Comparison of ENCODE assay signal across 14 cellular contexts in genomic region chr6:25301358-25301757, GRCh38. TPM values are rescaled to one million over a fixed set of nuclear protein-coding genes. Genes with fewer than 3 reads are reported as not detected.
DNase-seq lines count a peak whose midpoint lies in the region; ATAC-seq and TF ChIP-seq lines count a peak whose summit lies in the region.
"Had no signal": no experiment of that assay in that cellular context is flagged by ENCODE, and none has a peak within 500 bp of the region (broad histone marks: within the 10 kb centered on the region; RNA-seq: fewer than 3 reads in every experiment).

No MANE protein-coding gene starts in this region.

- H3K4me3 Mint-ChIP-seq in Calu3 (ENCODE audit: low read depth, unreplicated experiment), result no peak overlapping the region
- no peak overlapping the region for H3K4me3 Mint-ChIP-seq in dendritic cell treated with granulocyte-macrophage colony-stimulating factor and Interleukin-4, amounts not matched to agents 40 ng/mL and 50 ng/mL, for 4 days

- H3K4me1 ChIP-seq in neuronal stem cell (ENCODE audit: control insufficient read depth in 2 of 2, insufficient read depth in 1 of 2, low read depth in 1 of 2, low read length in 2 of 2), result peaks cover 8 to 9% of the 10 kb centered on the region in 2 donors

- H3K4me3 ChIP-seq in neuronal stem cell (ENCODE audit: low read length in 2 of 2), result no peak overlapping the region
- H3K4me3 ChIP-seq: heart left ventricle, SJSA1 had no signal

- no peaks in the 10 kb centered on the region for H3K36me3 ChIP-seq in neuronal stem cell (replicated peaks in 1 of 2; ENCODE audit: control insufficient read depth in 2 of 2, insufficient read depth in 2 of 2, low read length in 2 of 2)
- H3K36me3 ChIP-seq: heart left ventricle, SJSA1 had no signal

- H3K4me2 ChIP-seq in neuronal stem cell (ENCODE audit: insufficient read depth, low read length, poor library complexity, severe bottlenecking), result no peak overlapping the region

- no CpG with 5 or more reads among the region's 3 CpGs for WGBS in neuronal stem cell (ENCODE audit: extremely low coverage in 2 of 2, insufficient read length in 2 of 2, insufficient replicate concordance in 1 of 2), 2 donors

- no peak overlapping the region for H4K8ac ChIP-seq in neuronal stem cell (ENCODE audit: low read depth, low read length)

- peak overlapping the region; percentile 4 for H3K27ac Mint-ChIP-seq in Calu3 (ENCODE audit: unreplicated experiment)
- peak overlapping the region; percentile 55 for H3K27ac Mint-ChIP-seq in dendritic cell treated with granulocyte-macrophage colony-stimulating factor and Interleukin-4, amounts not matched to agents 40 ng/mL and 50 ng/mL, for 4 days

- peak; percentile 53 for ATAC-seq in HG02678 (IDR thresholded peaks at IDR 0.05; ENCODE audit: unreplicated experiment)

- H3K27me3 ChIP-seq in neuronal stem cell (ENCODE audit: control insufficient read depth in 3 of 3, insufficient read depth in 3 of 3, low read depth in 1 of 3, low read length in 3 of 3), result no peaks in the 10 kb centered on the region
- H3K27me3 ChIP-seq: heart left ventricle, SJSA1 had no signal

- H2AFZ ChIP-seq in neuronal stem cell (ENCODE audit: low read length), result no peak overlapping the region

- H2AK5ac ChIP-seq in neuronal stem cell (ENCODE audit: low read depth, low read length), result no peak overlapping the region

- no peak overlapping the region for H2BK15ac ChIP-seq in neuronal stem cell (ENCODE audit: low read length)

- peaks cover 1% of the 10 kb centered on the region for H3K36me3 Mint-ChIP-seq in Calu3 (ENCODE audit: insufficient read depth, unreplicated experiment)
- peaks cover 12% of the 10 kb centered on the region for H3K36me3 Mint-ChIP-seq in dendritic cell treated with granulocyte-macrophage colony-stimulating factor and Interleukin-4, amounts not matched to agents 40 ng/mL and 50 ng/mL, for 4 days (ENCODE audit: low read depth)

- H4K91ac ChIP-seq in neuronal stem cell (ENCODE audit: low read depth, low read length, poor library complexity), result no peak overlapping the region

- H3K27ac ChIP-seq in neuronal stem cell (replicated peaks; ENCODE audit: low read length), result no peak overlapping the region

- no peaks in the 10 kb centered on the region for H3K27me3 Mint-ChIP-seq in Calu3 (ENCODE audit: unreplicated experiment)
- no peaks in the 10 kb centered on the region for H3K27me3 Mint-ChIP-seq in dendritic cell treated with granulocyte-macrophage colony-stimulating factor and Interleukin-4, amounts not matched to agents 40 ng/mL and 50 ng/mL, for 4 days

- H2BK5ac ChIP-seq in neuronal stem cell (ENCODE audit: low read length), result no peak overlapping the region

- CTCF ChIA-PET in Calu3 (lab: Charles Lee), result interaction anchor here (1.9 to 4.2 kb wide), 2 partner anchors 12 to 22 kb away, joined by 5 to 29 read pairs; partner anchors contain the start of gene CARMIL1

- no peak overlapping the region for H2BK120ac ChIP-seq in neuronal stem cell (ENCODE audit: low read depth, low read length)

- H3K4ac ChIP-seq in neuronal stem cell (ENCODE audit: low read length), result no peak overlapping the region

- no peaks in the 10 kb centered on the region for H3K79me1 ChIP-seq in neuronal stem cell (ENCODE audit: low read depth, low read length)

- peaks cover 63% of the 10 kb centered on the region for H3K4me1 Mint-ChIP-seq in Calu3 (ENCODE audit: low read depth, unreplicated experiment)
- H3K4me1 Mint-ChIP-seq in dendritic cell treated with granulocyte-macrophage colony-stimulating factor and Interleukin-4, amounts not matched to agents 40 ng/mL and 50 ng/mL, for 4 days (ENCODE audit: low read depth), result peaks cover 40% of the 10 kb centered on the region

- H3K9me3 ChIP-seq in neuronal stem cell (replicated peaks in 1 of 2; ENCODE audit: control insufficient read depth in 2 of 2, insufficient read depth in 1 of 2, low read depth in 1 of 2, low read length in 2 of 2), result peaks cover 3 to 7% of the 10 kb centered on the region in 2 donors
- H3K9me3 ChIP-seq: heart left ventricle, SJSA1 had no signal

- no peak for TF ChIP-seq CTCF in Calu3 (IDR thresholded peaks at IDR 0.05; ENCODE audit: unreplicated experiment)

- BruUV-seq in Calu3 (replicated peaks; lab: Mats Ljungman, UMichigan), result no TSS peak

- H3K18ac ChIP-seq in neuronal stem cell (ENCODE audit: low read length), result no peak overlapping the region

- no peak overlapping the region for H3K23ac ChIP-seq in neuronal stem cell (ENCODE audit: low read depth, low read length, poor library complexity)

- no peak overlapping the region for H3K9ac ChIP-seq in neuronal stem cell (ENCODE audit: low read depth, low read length, poor library complexity)

- no peaks in the 10 kb centered on the region for H3K9me3 Mint-ChIP-seq in Calu3 (ENCODE audit: low read depth, unreplicated experiment)
- no peaks in the 10 kb centered on the region for H3K9me3 Mint-ChIP-seq in dendritic cell treated with granulocyte-macrophage colony-stimulating factor and Interleukin-4, amounts not matched to agents 40 ng/mL and 50 ng/mL, for 4 days

- no peak for DNase-seq in Calu3
- DNase-seq in NOMO-1 (lab: John Stamatoyannopoulos, UW; ENCODE audit: unreplicated experiment in 2 of 2), result peak; percentile 81 to 96
- DNase-seq in NCI-H2227 treated with DMSO at 0.1 percent for 48 hours (lab: John Stamatoyannopoulos, UW), result no peak
- no peak for DNase-seq in activated T-cell treated with anti-CD3 and anti-CD28 coated beads, Interleukin-2, amount 50 U/mL, for 1 hour
- DNase-seq in neuronal stem cell (ENCODE audit: low spot score), result no peak
- no peak for DNase-seq in COR-L47 (lab: John Stamatoyannopoulos, UW)
- DNase-seq: activated gamma-delta T cell; H7; heart left ventricle; stimulated activated CD4-positive, alpha-beta T cell treated with anti-CD3 and anti-CD28 coated beads, Interleukin-12 subunit alpha, Interleukin-12 subunit beta, amount 100 ng/mL, for 4 hours; stimulated activated CD8-positive, alpha-beta memory T cell treated with anti-CD3 and anti-CD28 coated beads, Interleukin-4, amount 100 ng/mL, for 48 hours had no signal

- intact Hi-C loops in Calu3 (cut with micrococcal nuclease; ENCODE audit: unreplicated experiment), result no loop called here
- intact Hi-C loops in dendritic cell treated with granulocyte-macrophage colony-stimulating factor and Interleukin-4, amounts not matched to agents 40 ng/mL and 50 ng/mL, for 4 days (cut with micrococcal nuclease), result no loop called here

- H2BK12ac ChIP-seq in neuronal stem cell (ENCODE audit: low read length), result no peak overlapping the region

- H3K14ac ChIP-seq in neuronal stem cell (ENCODE audit: low read length), result no peak overlapping the region

RNA-seq across cellular contexts. Expression of gene CARMIL1, which starts 22.2 kb away (rescaled TPM):
- total RNA-seq in Calu3 (2022), result 88.4 and 92.4 TPM in 2 replicates
- 4.4 TPM for polyA plus RNA-seq in neuronal stem cell (2013, experiment 1 of 2)
- 4.0 TPM for polyA plus RNA-seq in neuronal stem cell (2013, experiment 2 of 2)

Comparison
In these comparisons a context has a peak if more than half of its experiments do, and no peak if none do; other contexts are left out.
1. DNase-seq: peak in NOMO-1 (2 of 2); none in Calu3 (single experiment), NCI-H2227 treated with DMSO at 0.1 percent for 48 hours (single experiment), activated T-cell treated with anti-CD3 and anti-CD28 coated beads, Interleukin-2, amount 50 U/mL, for 1 hour (single experiment), neuronal stem cell (single experiment) and COR-L47 (single experiment).